2 cellular contexts compared by ENCODE assay signal in the genomic region with DNA sequence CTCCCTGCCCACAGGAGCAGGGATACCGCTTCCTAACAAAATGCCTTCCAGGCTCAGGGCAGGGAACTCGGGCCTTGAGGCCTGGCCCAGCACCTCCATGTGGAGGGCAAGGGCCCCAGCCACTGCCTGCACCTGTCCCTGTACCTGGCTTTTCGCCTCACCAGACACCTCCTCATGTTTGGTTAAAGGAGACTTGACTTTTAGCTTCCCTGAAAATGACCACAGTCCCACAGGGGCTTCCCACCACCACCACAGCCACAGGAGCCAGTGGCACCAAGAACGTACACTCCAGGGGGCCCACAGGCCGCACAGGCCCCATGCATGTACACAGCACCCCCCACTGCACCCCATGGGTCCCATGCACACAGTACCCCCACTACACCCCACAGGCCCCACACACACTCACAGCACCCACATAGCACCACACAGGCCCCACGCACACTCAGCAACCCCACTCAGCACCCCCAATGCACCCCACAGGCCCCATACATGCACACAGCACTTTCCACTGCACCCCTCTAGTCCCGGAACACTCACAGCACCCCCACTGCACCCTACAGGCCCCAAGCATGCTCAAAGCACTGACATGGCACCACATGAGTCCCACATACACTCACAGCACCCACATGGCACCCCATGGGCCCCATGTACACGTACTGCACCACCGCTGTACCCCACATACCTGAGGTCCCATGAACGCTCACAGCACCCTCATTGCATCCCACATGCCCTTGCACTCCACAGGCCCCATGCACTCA.
A peak's percentile ranks its signal among the peaks of the same experiment; 100 is the strongest.
TF ChIP-seq lines count a peak whose summit lies in the region.

No MANE protein-coding gene starts in this region.

TF ChIP-seq in HepG2, 621 proteins besides CTCF, POLR2A, EP300 and RAD21 (continues in another document):
- no peak for TF ChIP-seq MED1 (CRISPR knock-in tag; IDR thresholded peaks at IDR 0.05)
- no peak for TF ChIP-seq ZNF563 (CRISPR knock-in tag; IDR thresholded peaks at IDR 0.05)
- no peak for TF ChIP-seq ZNF558 (CRISPR knock-in tag; IDR thresholded peaks at IDR 0.05; ENCODE audit: borderline replicate concordance)
- TF ChIP-seq ZNF124 (CRISPR knock-in tag; IDR thresholded peaks at IDR 0.05) = no peak
- TF ChIP-seq BORCS8-MEF2B (CRISPR knock-in tag; IDR thresholded peaks at IDR 0.05) = no peak
- TF ChIP-seq RFX1 (IDR thresholded peaks at IDR 0.05) = no peak
- TF ChIP-seq PTBP1 (IDR thresholded peaks at IDR 0.05; ENCODE audit: low read depth, low read length, poor library complexity, severe bottlenecking) = no peak
- no peak for TF ChIP-seq TBX2 (CRISPR knock-in tag; IDR thresholded peaks at IDR 0.05; ENCODE audit: borderline replicate concordance)
- TF ChIP-seq ZFP82 (CRISPR knock-in tag; IDR thresholded peaks at IDR 0.05; ENCODE audit: borderline replicate concordance) = no peak
- no peak for TF ChIP-seq IKZF1 (IDR thresholded peaks at IDR 0.05)
- no peak for TF ChIP-seq PCBP2 (optimal IDR thresholded peaks at IDR 0.05; ENCODE audit: low read depth, low read length, poor library complexity, severe bottlenecking)
- no peak for TF ChIP-seq PPARG (CRISPR knock-in tag; conservative IDR thresholded peaks at IDR 0.05)
- 0 out of 2 replicates have a peak, but pooled peaks have one; percentile 10 for TF ChIP-seq POLR2AphosphoS5 (IDR thresholded peaks at IDR 0.05; ENCODE audit: low read depth, low read length)
- TF ChIP-seq, protein P1, sequence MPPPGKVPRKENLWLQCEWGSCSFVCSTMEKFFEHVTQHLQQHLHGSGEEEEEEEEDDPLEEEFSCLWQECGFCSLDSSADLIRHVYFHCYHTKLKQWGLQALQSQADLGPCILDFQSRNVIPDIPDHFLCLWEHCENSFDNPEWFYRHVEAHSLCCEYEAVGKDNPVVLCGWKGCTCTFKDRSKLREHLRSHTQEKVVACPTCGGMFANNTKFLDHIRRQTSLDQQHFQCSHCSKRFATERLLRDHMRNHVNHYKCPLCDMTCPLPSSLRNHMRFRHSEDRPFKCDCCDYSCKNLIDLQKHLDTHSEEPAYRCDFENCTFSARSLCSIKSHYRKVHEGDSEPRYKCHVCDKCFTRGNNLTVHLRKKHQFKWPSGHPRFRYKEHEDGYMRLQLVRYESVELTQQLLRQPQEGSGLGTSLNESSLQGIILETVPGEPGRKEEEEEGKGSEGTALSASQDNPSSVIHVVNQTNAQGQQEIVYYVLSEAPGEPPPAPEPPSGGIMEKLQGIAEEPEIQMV (CRISPR knock-in tag; IDR thresholded peaks at IDR 0.05; ENCODE audit: low read depth) = no peak
- TF ChIP-seq, protein P2, sequence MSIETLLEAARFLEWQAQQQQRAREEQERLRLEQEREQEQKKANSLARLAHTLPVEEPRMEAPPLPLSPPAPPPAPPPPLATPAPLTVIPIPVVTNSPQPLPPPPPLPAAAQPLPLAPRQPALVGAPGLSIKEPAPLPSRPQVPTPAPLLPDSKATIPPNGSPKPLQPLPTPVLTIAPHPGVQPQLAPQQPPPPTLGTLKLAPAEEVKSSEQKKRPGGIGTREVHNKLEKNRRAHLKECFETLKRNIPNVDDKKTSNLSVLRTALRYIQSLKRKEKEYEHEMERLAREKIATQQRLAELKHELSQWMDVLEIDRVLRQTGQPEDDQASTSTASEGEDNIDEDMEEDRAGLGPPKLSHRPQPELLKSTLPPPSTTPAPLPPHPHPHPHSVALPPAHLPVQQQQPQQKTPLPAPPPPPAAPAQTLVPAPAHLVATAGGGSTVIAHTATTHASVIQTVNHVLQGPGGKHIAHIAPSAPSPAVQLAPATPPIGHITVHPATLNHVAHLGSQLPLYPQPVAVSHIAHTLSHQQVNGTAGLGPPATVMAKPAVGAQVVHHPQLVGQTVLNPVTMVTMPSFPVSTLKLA (IDR thresholded peaks at IDR 0.05) = peak; percentile 34; the same call in 1 of the 2 replicates
- TF ChIP-seq, protein P3, sequence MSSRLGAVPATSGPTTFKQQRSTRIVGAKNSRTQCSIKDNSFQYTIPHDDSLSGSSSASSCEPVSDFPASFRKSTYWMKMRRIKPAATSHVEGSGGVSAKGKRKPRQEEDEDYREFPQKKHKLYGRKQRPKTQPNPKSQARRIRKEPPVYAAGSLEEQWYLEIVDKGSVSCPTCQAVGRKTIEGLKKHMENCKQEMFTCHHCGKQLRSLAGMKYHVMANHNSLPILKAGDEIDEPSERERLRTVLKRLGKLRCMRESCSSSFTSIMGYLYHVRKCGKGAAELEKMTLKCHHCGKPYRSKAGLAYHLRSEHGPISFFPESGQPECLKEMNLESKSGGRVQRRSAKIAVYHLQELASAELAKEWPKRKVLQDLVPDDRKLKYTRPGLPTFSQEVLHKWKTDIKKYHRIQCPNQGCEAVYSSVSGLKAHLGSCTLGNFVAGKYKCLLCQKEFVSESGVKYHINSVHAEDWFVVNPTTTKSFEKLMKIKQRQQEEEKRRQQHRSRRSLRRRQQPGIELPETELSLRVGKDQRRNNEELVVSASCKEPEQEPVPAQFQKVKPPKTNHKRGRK (CRISPR knock-in tag; IDR thresholded peaks at IDR 0.05) = no peak
- TF ChIP-seq ZNF660 (CRISPR knock-in tag; IDR thresholded peaks at IDR 0.05; ENCODE audit: borderline replicate concordance, low read depth) = no peak
- TF ChIP-seq HOXA7 (CRISPR knock-in tag; IDR thresholded peaks at IDR 0.05) = no peak
- no peak for TF ChIP-seq SRSF9 (IDR thresholded peaks at IDR 0.05; ENCODE audit: borderline replicate concordance, insufficient read depth, low read depth, low read length, poor library complexity, severe bottlenecking)
- 0 out of 2 replicates have a peak, but pooled peaks have one; percentile 26 for TF ChIP-seq ZNF547 (CRISPR knock-in tag; IDR thresholded peaks at IDR 0.05)
- TF ChIP-seq, protein P4, sequence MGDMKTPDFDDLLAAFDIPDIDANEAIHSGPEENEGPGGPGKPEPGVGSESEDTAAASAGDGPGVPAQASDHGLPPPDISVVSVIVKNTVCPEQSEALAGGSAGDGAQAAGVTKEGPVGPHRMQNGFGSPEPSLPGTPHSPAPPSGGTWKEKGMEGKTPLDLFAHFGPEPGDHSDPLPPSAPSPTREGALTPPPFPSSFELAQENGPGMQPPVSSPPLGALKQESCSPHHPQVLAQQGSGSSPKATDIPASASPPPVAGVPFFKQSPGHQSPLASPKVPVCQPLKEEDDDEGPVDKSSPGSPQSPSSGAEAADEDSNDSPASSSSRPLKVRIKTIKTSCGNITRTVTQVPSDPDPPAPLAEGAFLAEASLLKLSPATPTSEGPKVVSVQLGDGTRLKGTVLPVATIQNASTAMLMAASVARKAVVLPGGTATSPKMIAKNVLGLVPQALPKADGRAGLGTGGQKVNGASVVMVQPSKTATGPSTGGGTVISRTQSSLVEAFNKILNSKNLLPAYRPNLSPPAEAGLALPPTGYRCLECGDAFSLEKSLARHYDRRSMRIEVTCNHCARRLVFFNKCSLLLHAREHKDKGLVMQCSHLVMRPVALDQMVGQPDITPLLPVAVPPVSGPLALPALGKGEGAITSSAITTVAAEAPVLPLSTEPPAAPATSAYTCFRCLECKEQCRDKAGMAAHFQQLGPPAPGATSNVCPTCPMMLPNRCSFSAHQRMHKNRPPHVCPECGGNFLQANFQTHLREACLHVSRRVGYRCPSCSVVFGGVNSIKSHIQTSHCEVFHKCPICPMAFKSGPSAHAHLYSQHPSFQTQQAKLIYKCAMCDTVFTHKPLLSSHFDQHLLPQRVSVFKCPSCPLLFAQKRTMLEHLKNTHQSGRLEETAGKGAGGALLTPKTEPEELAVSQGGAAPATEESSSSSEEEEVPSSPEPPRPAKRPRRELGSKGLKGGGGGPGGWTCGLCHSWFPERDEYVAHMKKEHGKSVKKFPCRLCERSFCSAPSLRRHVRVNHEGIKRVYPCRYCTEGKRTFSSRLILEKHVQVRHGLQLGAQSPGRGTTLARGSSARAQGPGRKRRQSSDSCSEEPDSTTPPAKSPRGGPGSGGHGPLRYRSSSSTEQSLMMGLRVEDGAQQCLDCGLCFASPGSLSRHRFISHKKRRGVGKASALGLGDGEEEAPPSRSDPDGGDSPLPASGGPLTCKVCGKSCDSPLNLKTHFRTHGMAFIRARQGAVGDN (CRISPR knock-in tag; IDR thresholded peaks at IDR 0.05) = 0 out of 2 replicates have a peak, but pooled peaks have one; percentile 1

TF ChIP-seq in IMR-90, 13 proteins besides CTCF, POLR2A, EP300 and RAD21:
- TF ChIP-seq, protein P5, sequence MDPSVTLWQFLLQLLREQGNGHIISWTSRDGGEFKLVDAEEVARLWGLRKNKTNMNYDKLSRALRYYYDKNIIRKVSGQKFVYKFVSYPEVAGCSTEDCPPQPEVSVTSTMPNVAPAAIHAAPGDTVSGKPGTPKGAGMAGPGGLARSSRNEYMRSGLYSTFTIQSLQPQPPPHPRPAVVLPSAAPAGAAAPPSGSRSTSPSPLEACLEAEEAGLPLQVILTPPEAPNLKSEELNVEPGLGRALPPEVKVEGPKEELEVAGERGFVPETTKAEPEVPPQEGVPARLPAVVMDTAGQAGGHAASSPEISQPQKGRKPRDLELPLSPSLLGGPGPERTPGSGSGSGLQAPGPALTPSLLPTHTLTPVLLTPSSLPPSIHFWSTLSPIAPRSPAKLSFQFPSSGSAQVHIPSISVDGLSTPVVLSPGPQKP (IDR thresholded peaks at IDR 0.05; ENCODE audit: borderline replicate concordance, low read depth, low read length) = no peak
- no peak for TF ChIP-seq RCOR1 (IDR thresholded peaks at IDR 0.05; ENCODE audit: insufficient replicate concordance, low read length)
- no peak for TF ChIP-seq BHLHE40 (IDR thresholded peaks at IDR 0.05; ENCODE audit: low read depth, low read length)
- no peak for TF ChIP-seq FOS (IDR thresholded peaks at IDR 0.05; ENCODE audit: low read depth, low read length)
- no peak for TF ChIP-seq MXI1 (IDR thresholded peaks at IDR 0.05; ENCODE audit: borderline replicate concordance, low read depth, low read length)
- TF ChIP-seq SMC3 (IDR thresholded peaks at IDR 0.05; ENCODE audit: low read depth, low read length) = no peak
- TF ChIP-seq MAZ (IDR thresholded peaks at IDR 0.05; ENCODE audit: borderline replicate concordance, low read depth, low read length) = no peak
- TF ChIP-seq CEBPB (IDR thresholded peaks at IDR 0.05; ENCODE audit: low read depth, low read length) = no peak
- TF ChIP-seq NFE2L2 (IDR thresholded peaks at IDR 0.05; ENCODE audit: low read depth, low read length) = no peak
- TF ChIP-seq, protein P6, sequence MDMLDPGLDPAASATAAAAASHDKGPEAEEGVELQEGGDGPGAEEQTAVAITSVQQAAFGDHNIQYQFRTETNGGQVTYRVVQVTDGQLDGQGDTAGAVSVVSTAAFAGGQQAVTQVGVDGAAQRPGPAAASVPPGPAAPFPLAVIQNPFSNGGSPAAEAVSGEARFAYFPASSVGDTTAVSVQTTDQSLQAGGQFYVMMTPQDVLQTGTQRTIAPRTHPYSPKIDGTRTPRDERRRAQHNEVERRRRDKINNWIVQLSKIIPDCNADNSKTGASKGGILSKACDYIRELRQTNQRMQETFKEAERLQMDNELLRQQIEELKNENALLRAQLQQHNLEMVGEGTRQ (IDR thresholded peaks at IDR 0.05; ENCODE audit: low read depth, low read length) = no peak
- no peak for TF ChIP-seq CHD1 (IDR thresholded peaks at IDR 0.05; ENCODE audit: low read depth, low read length)
- TF ChIP-seq MAFK (IDR thresholded peaks at IDR 0.05; ENCODE audit: low read depth, low read length) = no peak
- no peak for TF ChIP-seq RFX5 (IDR thresholded peaks at IDR 0.05; ENCODE audit: low read depth, low read length)
